Comparison of ENCODE assay signal across 14 cellular contexts in genomic region chr11:118908264-118908663, GRCh38. TPM values are rescaled to one million over a fixed set of nuclear protein-coding genes. Genes with fewer than 3 reads are reported as not detected.
DNase-seq lines count a peak whose midpoint lies in the region; ATAC-seq lines count a peak whose summit lies in the region.
"Had no signal": no experiment of that assay in that cellular context is flagged by ENCODE, and none has a peak within 500 bp of the region (broad histone marks: within the 10 kb centered on the region; RNA-seq: fewer than 3 reads in every experiment).

No MANE protein-coding gene starts in this region.

- H3K36me3 Mint-ChIP-seq in activated naive CD8-positive, alpha-beta T cell treated with anti-CD3 and anti-CD28 coated beads, Interleukin-2, amount 10 ng/mL, durations not matched to agents 7 days and 5 days: peaks cover 5% of the 10 kb centered on the region
- H3K36me3 Mint-ChIP-seq in immature natural killer cell: peaks cover 3 to 15% (median 10%) of the 10 kb centered on the region in 3 donors
- H3K36me3 Mint-ChIP-seq in stimulated activated effector memory CD8-positive, alpha-beta T cell treated with anti-CD3 and anti-CD28 coated beads, Interleukin-12 subunit alpha, Interleukin-12 subunit beta, amount 100 ng/mL, for 72 hours: peaks cover 66% of the 10 kb centered on the region

- H2AFZ ChIP-seq in GM23248: no peak overlapping the region

- in situ Hi-C loops in GM23248 (cut with MboI): no loop called here

- no peaks in the 10 kb centered on the region for H3K27me3 ChIP-seq in GM23248 (replicated peaks; ENCODE audit: insufficient read depth)

- peak overlapping the region; percentile 94 for H3K27ac ChIP-seq in GM23248

- 74 to 81% methylated on average over 10 to 13 of the region's 13 CpGs for WGBS in GM23248 (ENCODE audit: low coverage in 1 of 2, low lambda C conversion rate in 2 of 2, missing lambda C conversion rate in 2 of 2), 2 experiments

- peak overlapping the region; percentile 25 for H3K27ac Mint-ChIP-seq in activated naive CD8-positive, alpha-beta T cell treated with anti-CD3 and anti-CD28 coated beads, Interleukin-2, amount 10 ng/mL, durations not matched to agents 7 days and 5 days
- H3K27ac Mint-ChIP-seq in immature natural killer cell: peak overlapping the region; percentile 49 to 95 (median 90)
- peak overlapping the region; percentile 88 for H3K27ac Mint-ChIP-seq in stimulated activated effector memory CD8-positive, alpha-beta T cell treated with anti-CD3 and anti-CD28 coated beads, Interleukin-12 subunit alpha, Interleukin-12 subunit beta, amount 100 ng/mL, for 72 hours

- peaks cover 43% of the 10 kb centered on the region for H3K4me1 ChIP-seq in GM23248 (ENCODE audit: insufficient read depth)

- no peak overlapping the region for H3K9ac ChIP-seq in GM23248

- H3K9me3 ChIP-seq in GM23248 (ENCODE audit: low read depth): no peaks in the 10 kb centered on the region

- H3K27me3 Mint-ChIP-seq in activated naive CD8-positive, alpha-beta T cell treated with anti-CD3 and anti-CD28 coated beads, Interleukin-2, amount 10 ng/mL, durations not matched to agents 7 days and 5 days: no peaks in the 10 kb centered on the region
- H3K27me3 Mint-ChIP-seq in immature natural killer cell (ENCODE audit: low read depth in 3 of 3): peaks cover 16 to 34% (median 16%) of the 10 kb centered on the region in 3 donors

- no peaks in the 10 kb centered on the region for H3K9me2 ChIP-seq in GM23248 (ENCODE audit: insufficient read depth)

- no peak overlapping the region for H3K4me3 ChIP-seq in GM23248

- no peak overlapping the region for H3K4me2 ChIP-seq in GM23248 (ENCODE audit: unreplicated experiment)

- no peaks in the 10 kb centered on the region for H3K9me3 Mint-ChIP-seq in activated naive CD8-positive, alpha-beta T cell treated with anti-CD3 and anti-CD28 coated beads, Interleukin-2, amount 10 ng/mL, durations not matched to agents 7 days and 5 days
- peaks cover 0 to 2% (median 0%) of the 10 kb centered on the region in 6 donors for H3K9me3 Mint-ChIP-seq in immature natural killer cell
- H3K9me3 Mint-ChIP-seq in stimulated activated effector memory CD8-positive, alpha-beta T cell treated with anti-CD3 and anti-CD28 coated beads, Interleukin-12 subunit alpha, Interleukin-12 subunit beta, amount 100 ng/mL, for 72 hours: no peaks in the 10 kb centered on the region

- H3K36me3 ChIP-seq in GM23248 (ENCODE audit: low read depth): peaks cover 10% of the 10 kb centered on the region; the same call in 1 of the 2 replicates

- H3K79me2 ChIP-seq in GM23248 (ENCODE audit: insufficient read depth): peaks cover 86% of the 10 kb centered on the region

- DNase-seq in GM23248 (no peak), immature natural killer cell (no peak), NCI-H2029 (lab: John Stamatoyannopoulos, UW) (no peak), CD1c-positive myeloid dendritic cell (ENCODE audit: extremely low spot score) (no peak)
- DNase-seq in activated naive CD8-positive, alpha-beta T cell treated with anti-CD3 and anti-CD28 coated beads, Interleukin-2, amount 10 ng/mL, durations not matched to agents 7 days and 5 days: no peak
- no peak for DNase-seq in stimulated activated effector memory CD8-positive, alpha-beta T cell treated with anti-CD3 and anti-CD28 coated beads, Interleukin-12 subunit alpha, Interleukin-12 subunit beta, amount 100 ng/mL, for 72 hours (ENCODE audit: low spot score in 2 of 2)
- DNase-seq: activated CD4-positive, alpha-beta T cell treated with anti-CD3 and anti-CD28 coated beads, Interleukin-2, amount 50 U/mL, for 48 hours; NCI-H526 treated with DMSO at 0.1 percent for 48 hours; SW 1271 had no signal

- H3K4me1 Mint-ChIP-seq in activated naive CD8-positive, alpha-beta T cell treated with anti-CD3 and anti-CD28 coated beads, Interleukin-2, amount 10 ng/mL, durations not matched to agents 7 days and 5 days: peaks cover 42% of the 10 kb centered on the region
- peaks cover 56 to 59% of the 10 kb centered on the region in 2 donors for H3K4me1 Mint-ChIP-seq in immature natural killer cell
- H3K4me1 Mint-ChIP-seq in stimulated activated effector memory CD8-positive, alpha-beta T cell treated with anti-CD3 and anti-CD28 coated beads, Interleukin-12 subunit alpha, Interleukin-12 subunit beta, amount 100 ng/mL, for 72 hours: peaks cover 49% of the 10 kb centered on the region

- H3F3A ChIP-seq in GM23248 (ENCODE audit: insufficient read depth): peaks cover 37% of the 10 kb centered on the region

- ATAC-seq in activated naive CD8-positive, alpha-beta T cell treated with anti-CD3 and anti-CD28 coated beads, Interleukin-2, amount 10 ng/mL, durations not matched to agents 7 days and 5 days (ENCODE audit: low read depth): no peak
- no peak for ATAC-seq in stimulated activated effector memory CD8-positive, alpha-beta T cell treated with anti-CD3 and anti-CD28 coated beads, Interleukin-12 subunit alpha, Interleukin-12 subunit beta, amount 100 ng/mL, for 72 hours
- no peak for ATAC-seq in HG03039 (IDR thresholded peaks at IDR 0.05; ENCODE audit: unreplicated experiment)
- ATAC-seq in HG03159 (IDR thresholded peaks at IDR 0.05; ENCODE audit: unreplicated experiment): no peak

- H4K20me1 ChIP-seq in GM23248 (ENCODE audit: insufficient read depth): no peaks in the 10 kb centered on the region

- H3K4me3 Mint-ChIP-seq in activated naive CD8-positive, alpha-beta T cell treated with anti-CD3 and anti-CD28 coated beads, Interleukin-2, amount 10 ng/mL, durations not matched to agents 7 days and 5 days: no peak overlapping the region
- H3K4me3 Mint-ChIP-seq in immature natural killer cell: no peak overlapping the region
- H3K4me3 Mint-ChIP-seq in stimulated activated effector memory CD8-positive, alpha-beta T cell treated with anti-CD3 and anti-CD28 coated beads, Interleukin-12 subunit alpha, Interleukin-12 subunit beta, amount 100 ng/mL, for 72 hours: no peak overlapping the region

- POLR2A ChIA-PET in activated naive CD8-positive, alpha-beta T cell treated with anti-CD3 and anti-CD28 coated beads, Interleukin-2, amount 10 ng/mL, durations not matched to agents 7 days and 5 days (lab: Charles Lee): interaction anchor here (0.6 kb wide), 1 partner anchor 35 kb away, joined by 3 read pairs; no protein-coding TSS in a partner anchor

RNA-seq across cellular contexts. Expression of gene BCL9L, which starts 17.5 kb away (rescaled TPM):
- 13.9 and 17.6 TPM in 2 replicates for total RNA-seq in GM23248 (2014; rRNA removed; shearing (Covaris generic))
- 7.2 TPM in 2 replicates for polyA plus RNA-seq in GM23248 (2016; fragmentation: Nextera tagmentation; extraction: Ambion mirVana)
- 100 to 1,000 TPM; 116 to 128 TPM for total RNA-seq in activated naive CD8-positive, alpha-beta T cell treated with anti-CD3 and anti-CD28 coated beads, Interleukin-2, amount 10 ng/mL, durations not matched to agents 7 days and 5 days
- 10 to 100 TPM in 1 of 3 donors, 1 to 10 TPM in 1, not detected in 1; 2.2 to 10.5 TPM for polyA plus RNA-seq in immature natural killer cell

RNA-seq across cellular contexts. Expression of gene CXCR5, which starts 24.6 kb away (rescaled TPM):
- not detected in 2 replicates for total RNA-seq in GM23248 (2014; rRNA removed; shearing (Covaris generic))
- polyA plus RNA-seq in GM23248 (2016; fragmentation: Nextera tagmentation; extraction: Ambion mirVana) (not detected in 2 replicates), immature natural killer cell (under 1 TPM in 2 of 3 donors, not detected in 1; 0.05 to 0.30 TPM)
- total RNA-seq in activated naive CD8-positive, alpha-beta T cell treated with anti-CD3 and anti-CD28 coated beads, Interleukin-2, amount 10 ng/mL, durations not matched to agents 7 days and 5 days: 1 to 10 TPM; 1.9 to 2.2 TPM
- total RNA-seq: Daoy, lower leg skin, M059J had no signal

RNA-seq across cellular contexts. Expression of gene UPK2, which starts 47.8 kb away (rescaled TPM):
- total RNA-seq in GM23248 (2014; rRNA removed; shearing (Covaris generic)): not detected in 2 replicates
- 0.27 and 0.28 TPM in 2 replicates for polyA plus RNA-seq in GM23248 (2016; fragmentation: Nextera tagmentation; extraction: Ambion mirVana)
- total RNA-seq in activated naive CD8-positive, alpha-beta T cell treated with anti-CD3 and anti-CD28 coated beads, Interleukin-2, amount 10 ng/mL, durations not matched to agents 7 days and 5 days: under 1 TPM in 1 of 2 experiments, not detected in 1; 0.44 TPM
- 1 to 10 TPM in 1 of 3 donors, under 1 TPM in 1, not detected in 1; 0.81 to 1.4 TPM for polyA plus RNA-seq in immature natural killer cell
- total RNA-seq: Daoy, lower leg skin, M059J had no signal

Comparison
In these comparisons a context has a peak if more than half of its experiments do, and no peak if none do; other contexts are left out.
1. H3K27ac Mint-ChIP-seq: peak in every context shown above with its lines; median percentile 90 in immature natural killer cell; 88 in stimulated activated effector memory CD8-positive, alpha-beta T cell treated with anti-CD3 and anti-CD28 coated beads, Interleukin-12 subunit alpha, Interleukin-12 subunit beta, amount 100 ng/mL, for 72 hours; 25 in activated naive CD8-positive, alpha-beta T cell treated with anti-CD3 and anti-CD28 coated beads, Interleukin-2, amount 10 ng/mL, durations not matched to agents 7 days and 5 days.